ENCODE assay signal across 8 cellular contexts in genomic region chr14:68682166-68683103, GRCh38.
DNase-seq lines count a peak whose midpoint lies in the region; ATAC-seq and TF ChIP-seq lines count a peak whose summit lies in the region.

No MANE protein-coding gene starts in this region.

- BruUV-seq in HCT116 (replicated peaks; lab: Mats Ljungman, UMichigan), result no TSS peak

- intact Hi-C loops in HCT116 (cut with micrococcal nuclease), result loop anchor here (10.0 kb wide), 2 partner anchors 218 to 428 kb away; no protein-coding TSS in a partner anchor

- H3K27ac ChIP-seq in HCT116 (ENCODE audit: low read depth, low read length), result peak overlapping the region; percentile 44; the same call in 1 of the 2 replicates
- peak overlapping the region; percentile 92 to 97 for H3K27ac ChIP-seq in SK-N-SH (ENCODE audit: low read depth in 2 of 2, low read length in 1 of 2)
- H3K27ac ChIP-seq in brain microvascular endothelial cell, result peak overlapping the region; percentile 93
- peak overlapping the region; percentile 67 for H3K27ac ChIP-seq in layer of hippocampus (ENCODE audit: low read depth, low read length)

- peak overlapping the region; percentile 85 for H3K27ac Mint-ChIP-seq in stimulated activated naive CD8-positive, alpha-beta T cell treated with anti-CD3 and anti-CD28 coated beads, Interleukin-15, Interleukin-2, amounts not matched to agents 100 ng/mL and 50 ng/mL, for 24 hours

- ATAC-seq in HCT116, result no peak
- no peak for ATAC-seq in GM18511 (IDR thresholded peaks at IDR 0.05; ENCODE audit: unreplicated experiment)
- no peak for ATAC-seq in left lobe of liver

- 29% methylated on average over 15 of the region's 15 CpGs for WGBS in SK-N-SH (ENCODE audit: low lambda C conversion rate)

- H3K36me3 ChIP-seq in HCT116 (ENCODE audit: control insufficient read depth in 1 of 2, insufficient read depth in 2 of 2, low read length in 2 of 2), result no peaks in the 10 kb centered on the region
- no peaks in the 10 kb centered on the region for H3K36me3 ChIP-seq in SK-N-SH (replicated peaks in 1 of 2; ENCODE audit: control insufficient read depth in 1 of 2, insufficient read depth in 2 of 2, low read length in 1 of 2)
- no peaks in the 10 kb centered on the region for H3K36me3 ChIP-seq in brain microvascular endothelial cell (replicated peaks)

- no peaks in the 10 kb centered on the region for H3K27me3 ChIP-seq in HCT116 (ENCODE audit: insufficient read depth, low read length)
- no peaks in the 10 kb centered on the region for H3K27me3 ChIP-seq in SK-N-SH (ENCODE audit: insufficient read depth)
- H3K27me3 ChIP-seq in brain microvascular endothelial cell (replicated peaks), result no peaks in the 10 kb centered on the region
- H3K27me3 ChIP-seq in layer of hippocampus (ENCODE audit: control insufficient read depth, insufficient read depth, low read length), result no peaks in the 10 kb centered on the region

- H3K27me3 Mint-ChIP-seq in stimulated activated naive CD8-positive, alpha-beta T cell treated with anti-CD3 and anti-CD28 coated beads, Interleukin-15, Interleukin-2, amounts not matched to agents 100 ng/mL and 50 ng/mL, for 24 hours, result no peaks in the 10 kb centered on the region

- in situ Hi-C loops in brain microvascular endothelial cell (cut with HindIII; ENCODE audit: low pct_ligation_motif_present, low sequenced_read_pairs), result no loop called here

- H3K4me1 ChIP-seq in HCT116 (ENCODE audit: control insufficient read depth in 1 of 2, insufficient read depth in 2 of 2, low read length in 2 of 2), result peaks cover 51 to 69% of the 10 kb centered on the region in 2 experiments
- peaks cover 3 to 57% of the 10 kb centered on the region in 2 experiments; a peak in 3 of 4 replicates for H3K4me1 ChIP-seq in SK-N-SH (ENCODE audit: control insufficient read depth in 1 of 2, insufficient read depth in 2 of 2, low read depth in 1 of 2, low read length in 1 of 2)

- no peaks in the 10 kb centered on the region for H4K20me1 ChIP-seq in HCT116 (ENCODE audit: insufficient read depth)
- no peaks in the 10 kb centered on the region for H4K20me1 ChIP-seq in SK-N-SH (ENCODE audit: insufficient read depth)

- peaks cover 19% of the 10 kb centered on the region for H3F3A ChIP-seq in SK-N-SH (replicated peaks; ENCODE audit: insufficient read depth)

- peak; percentile 65 to 95 for TF ChIP-seq EP300 in SK-N-SH (IDR thresholded peaks at IDR 0.05; ENCODE audit: borderline replicate concordance in 1 of 2, low read depth in 1 of 2, low read length in 1 of 2)

- DNase-seq in HCT116 (ENCODE audit: low read depth, low spot score) (no peak), SK-N-SH (no peak), brain microvascular endothelial cell (peak; percentile 93), islet precursor cell (no peak), left lobe of liver (ENCODE audit: low spot score) (no peak)

- H3K4me2 ChIP-seq in HCT116 (ENCODE audit: low read length) (peak overlapping the region; percentile 59), SK-N-SH (peak overlapping the region; percentile 56; the same call in 1 of the 2 replicates)

- H3K36me3 Mint-ChIP-seq in stimulated activated naive CD8-positive, alpha-beta T cell treated with anti-CD3 and anti-CD28 coated beads, Interleukin-15, Interleukin-2, amounts not matched to agents 100 ng/mL and 50 ng/mL, for 24 hours (ENCODE audit: low read depth), result no peaks in the 10 kb centered on the region

- H3K9me3 Mint-ChIP-seq in stimulated activated naive CD8-positive, alpha-beta T cell treated with anti-CD3 and anti-CD28 coated beads, Interleukin-15, Interleukin-2, amounts not matched to agents 100 ng/mL and 50 ng/mL, for 24 hours, result no peaks in the 10 kb centered on the region

- H2AFZ ChIP-seq in HCT116 (ENCODE audit: low read depth, low read length, poor library complexity, severe bottlenecking), result no peak overlapping the region
- H2AFZ ChIP-seq in SK-N-SH (ENCODE audit: low read depth), result peak overlapping the region; percentile 70; the same call in 1 of the 2 replicates

- peak overlapping the region; percentile 32 for H3K9ac ChIP-seq in HCT116 (ENCODE audit: low read length)
- peak overlapping the region; percentile 71; the same call in 1 of the 2 replicates for H3K9ac ChIP-seq in SK-N-SH

- TF ChIP-seq CTCF in HCT116 (IDR thresholded peaks at IDR 0.05 in 2 of 3, conservative IDR thresholded peaks at IDR 0.05 in 1 of 3; ENCODE audit: borderline replicate concordance in 1 of 3, insufficient read depth in 1 of 3, low read depth in 2 of 3, low read length in 2 of 3) (no peak), SK-N-SH (IDR thresholded peaks at IDR 0.05) (no peak), brain microvascular endothelial cell (IDR thresholded peaks at IDR 0.05; ENCODE audit: low read depth, low read length, missing control alignments) (no peak)

- RAD21 ChIA-PET in HCT116 (lab: Charles Lee; ENCODE audit: low non-redundant PET in 1 of 2, low total read pairs in 2 of 2, uncharacterized antibody in 2 of 2, unreplicated experiment in 2 of 2), result no interaction called here

- POLR2A ChIA-PET in HCT116 (lab: Charles Lee) (interaction anchor here (0.5 to 1.1 kb wide), 6 partner anchors 103 to 260 kb away, joined by 3 read pairs; no protein-coding TSS in a partner anchor), SK-N-SH (lab: Yijun Ruan, JAX) (no interaction called here)

- H3K9me3 ChIP-seq in HCT116 (ENCODE audit: control insufficient read depth in 1 of 2, insufficient read depth in 1 of 2, low read depth in 1 of 2, low read length in 2 of 2) (no peaks in the 10 kb centered on the region), SK-N-SH (no peaks in the 10 kb centered on the region)

- peak overlapping the region; percentile 53 for H3K4me3 Mint-ChIP-seq in stimulated activated naive CD8-positive, alpha-beta T cell treated with anti-CD3 and anti-CD28 coated beads, Interleukin-15, Interleukin-2, amounts not matched to agents 100 ng/mL and 50 ng/mL, for 24 hours

- H3K4me1 Mint-ChIP-seq in stimulated activated naive CD8-positive, alpha-beta T cell treated with anti-CD3 and anti-CD28 coated beads, Interleukin-15, Interleukin-2, amounts not matched to agents 100 ng/mL and 50 ng/mL, for 24 hours (ENCODE audit: low read depth), result peaks cover 72% of the 10 kb centered on the region

- CTCF ChIA-PET in HCT116 (lab: Charles Lee) (interaction anchor here (1.1 kb wide), 1 partner anchor 11 kb away, joined by 3 read pairs; no protein-coding TSS in a partner anchor), SK-N-SH (lab: Yijun Ruan, JAX) (interaction anchor here (0.9 to 1.5 kb wide), 2 partner anchors 106 to 641 kb away, joined by 3 read pairs; no protein-coding TSS in a partner anchor)

- H3K9me2 ChIP-seq in HCT116 (ENCODE audit: insufficient read depth), result no peaks in the 10 kb centered on the region
- H3K9me2 ChIP-seq in SK-N-SH, result no peaks in the 10 kb centered on the region

- TF ChIP-seq POLR2A in HCT116 (IDR thresholded peaks at IDR 0.05; ENCODE audit: borderline replicate concordance, extremely low read depth, insufficient read depth, insufficient read length), result no peak

- H3K4me3 ChIP-seq in HCT116 (replicated peaks in 1 of 2; ENCODE audit: low read depth in 1 of 2, low read length in 2 of 2) (peak overlapping the region in 1 of 2 experiments; percentile 11; a peak in 1 of 4 replicates), SK-N-SH (ENCODE audit: low read depth in 2 of 2, low read length in 1 of 2) (no peak overlapping the region), brain microvascular endothelial cell (ENCODE audit: low read depth, low read length) (no peak overlapping the region)

- no peaks in the 10 kb centered on the region for H3K79me2 ChIP-seq in HCT116 (ENCODE audit: insufficient read depth, low read length)
- no peaks in the 10 kb centered on the region for H3K79me2 ChIP-seq in SK-N-SH (ENCODE audit: insufficient read depth)

- TF ChIP-seq RAD21 in HCT116 (IDR thresholded peaks at IDR 0.05; ENCODE audit: low read depth), result no peak
- TF ChIP-seq RAD21 in SK-N-SH (IDR thresholded peaks at IDR 0.05; ENCODE audit: low read length), result no peak

TF ChIP-seq in HCT116, 20 proteins besides CTCF, POLR2A, EP300 and RAD21 (continues in another document):
- TF ChIP-seq JUND (IDR thresholded peaks at IDR 0.05), result peak; percentile 33; the same call in 1 of the 2 replicates
- no peak for TF ChIP-seq ATF3 (IDR thresholded peaks at IDR 0.05)
- peak; percentile 49 for TF ChIP-seq FOSL1 (IDR thresholded peaks at IDR 0.05; ENCODE audit: low read depth)
- peak; percentile 37; the same call in 1 of the 2 replicates for TF ChIP-seq SP1 (IDR thresholded peaks at IDR 0.05; ENCODE audit: low read depth)
- no peak for TF ChIP-seq SIN3A (IDR thresholded peaks at IDR 0.05; ENCODE audit: low read depth)

TF ChIP-seq in SK-N-SH, 30 proteins besides CTCF, POLR2A, EP300 and RAD21 (continues in another document):
- TF ChIP-seq TCF12 (IDR thresholded peaks at IDR 0.05), result peak; percentile 91
- no peak; the same call in 1 of the 2 replicates for TF ChIP-seq YY1 (IDR thresholded peaks at IDR 0.05; ENCODE audit: low read depth)
- no peak for TF ChIP-seq USF2 (IDR thresholded peaks at IDR 0.05; ENCODE audit: borderline replicate concordance, low read depth, low read length)
- TF ChIP-seq PBX3 (IDR thresholded peaks at IDR 0.05), result peak; percentile 93
- no peak for TF ChIP-seq CHD2 (IDR thresholded peaks at IDR 0.05; ENCODE audit: low read length, partially characterized antibody)
- TF ChIP-seq FOSL2 (IDR thresholded peaks at IDR 0.05; ENCODE audit: borderline replicate concordance, low read depth), result peak; percentile 94

Comparison
In these comparisons a context has a peak if more than half of its experiments do, and no peak if none do; other contexts are left out.
1. H3K27ac ChIP-seq: peak in every context shown above with its lines; median percentile 94 in SK-N-SH; 93 in brain microvascular endothelial cell; 67 in layer of hippocampus; 44 in HCT116.
2. Of the 11 proteins assayed by ChIP-seq in both SK-N-SH and HCT116: peak only in SK-N-SH: POLR2AphosphoS5, SIN3A and ZBTB33; only in HCT116: none; in both: JUND; in neither: 7.